ENCODE assay signal across 23 cellular contexts in the genomic region with DNA sequence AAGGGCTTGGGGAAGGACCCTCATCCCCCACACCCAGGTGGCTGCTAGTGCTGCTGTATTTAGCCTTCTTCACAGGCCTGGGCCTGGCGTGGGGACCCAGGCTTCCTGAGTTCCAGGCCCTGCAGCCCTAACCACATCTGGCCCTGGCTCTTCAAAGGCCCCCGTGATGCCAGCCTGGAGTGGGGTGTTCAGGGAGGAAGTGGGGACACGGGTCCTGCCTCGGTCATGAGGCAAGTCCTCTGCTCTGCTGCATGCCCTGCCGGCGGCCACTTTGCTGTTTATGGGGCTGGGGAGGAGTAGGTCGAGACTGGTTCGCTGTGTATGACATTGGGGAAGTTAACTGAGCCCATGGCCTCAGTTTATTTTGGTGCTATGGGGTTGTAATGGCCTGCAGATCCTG. TPM values are rescaled to one million over a fixed set of nuclear protein-coding genes. Genes with fewer than 3 reads are reported as not detected.
"Had no signal": no experiment of that assay in that cellular context is flagged by ENCODE, and none has a peak within 500 bp of the region (broad histone marks: within the 10 kb centered on the region; RNA-seq: fewer than 3 reads in every experiment).

No MANE protein-coding gene starts in this region.

- H3K36me3 ChIP-seq: adrenal gland, breast epithelium, MG63 had no signal

- DNase-seq: activated B cell treated with CpG ODN at 0.5 μM for 24 hours; activated CD4-positive, alpha-beta memory T cell treated with anti-CD3 and anti-CD28 coated beads for 36 hours; activated CD4-positive, alpha-beta T cell treated with anti-CD3 and anti-CD28 coated beads for 1 hour; activated CD4-positive, alpha-beta T cell treated with anti-CD3 and anti-CD28 coated beads, Interleukin-2, amount 10 ng/mL, durations not matched to agents 24 days and 14 days; activated CD8-positive, alpha-beta memory T cell treated with anti-CD3 and anti-CD28 coated beads, Interleukin-2, amount 50 U/mL, for 4 hours; activated naive CD4-positive, alpha-beta T cell treated with anti-CD3 and anti-CD28 coated beads, Interleukin-2, amount 50 U/mL, for 16 hours; activated naive CD8-positive, alpha-beta T cell treated with anti-CD3 and anti-CD28 coated beads, Interleukin-2, amount 10 ng/mL, durations not matched to agents 7 days and 5 days; activated T-cell treated with anti-CD3 and anti-CD28 coated beads, Interleukin-2, amount 50 U/mL, for 72 hours; adrenal gland; anterior cingulate cortex; caudate nucleus; MG63; NCI-H1105; NCI-H1436; NCI-H1694 treated with DMSO at 0.1 percent for 48 hours; NCI-H2081; NCI-H524; PC-9; T-cell; T-helper 2 cell; T1000 had no signal

- H3K27ac Mint-ChIP-seq: activated B cell treated with CpG ODN at 0.5 μM for 24 hours; activated CD4-positive, alpha-beta memory T cell treated with anti-CD3 and anti-CD28 coated beads for 36 hours; activated CD4-positive, alpha-beta T cell treated with anti-CD3 and anti-CD28 coated beads, Interleukin-2, amount 10 ng/mL, durations not matched to agents 24 days and 14 days; activated naive CD8-positive, alpha-beta T cell treated with anti-CD3 and anti-CD28 coated beads, Interleukin-2, amount 10 ng/mL, durations not matched to agents 7 days and 5 days; activated T-cell treated with anti-CD3 and anti-CD28 coated beads, Interleukin-2, amount 50 U/mL, for 72 hours; T-cell had no signal

- H3K4me1 Mint-ChIP-seq: activated B cell treated with CpG ODN at 0.5 μM for 24 hours, T-cell had no signal

- H3K27me3 ChIP-seq: adrenal gland, breast epithelium, MG63 had no signal

- H3K9me3 ChIP-seq: adrenal gland, breast epithelium, MG63 had no signal

- ATAC-seq: activated T-cell treated with anti-CD3 and anti-CD28 coated beads, Interleukin-2, amount 50 U/mL, for 72 hours; T-cell had no signal

- H3K27ac ChIP-seq: adrenal gland, breast epithelium, PC-9, SK-N-MC had no signal

- H3K36me3 Mint-ChIP-seq: activated CD4-positive, alpha-beta memory T cell treated with anti-CD3 and anti-CD28 coated beads for 36 hours; activated naive CD8-positive, alpha-beta T cell treated with anti-CD3 and anti-CD28 coated beads, Interleukin-2, amount 10 ng/mL, durations not matched to agents 7 days and 5 days; T-cell had no signal

- H3K4me3 ChIP-seq: adrenal gland, breast epithelium, MG63, PC-9, SK-N-MC had no signal

- H3K9me3 Mint-ChIP-seq: activated B cell treated with CpG ODN at 0.5 μM for 24 hours; activated CD4-positive, alpha-beta memory T cell treated with anti-CD3 and anti-CD28 coated beads for 36 hours; activated CD4-positive, alpha-beta T cell treated with anti-CD3 and anti-CD28 coated beads, Interleukin-2, amount 10 ng/mL, durations not matched to agents 24 days and 14 days; activated naive CD8-positive, alpha-beta T cell treated with anti-CD3 and anti-CD28 coated beads, Interleukin-2, amount 10 ng/mL, durations not matched to agents 7 days and 5 days; activated T-cell treated with anti-CD3 and anti-CD28 coated beads, Interleukin-2, amount 50 U/mL, for 72 hours; T-cell had no signal

- H3K27me3 Mint-ChIP-seq: activated B cell treated with CpG ODN at 0.5 μM for 24 hours; activated CD4-positive, alpha-beta memory T cell treated with anti-CD3 and anti-CD28 coated beads for 36 hours; activated CD4-positive, alpha-beta T cell treated with anti-CD3 and anti-CD28 coated beads, Interleukin-2, amount 10 ng/mL, durations not matched to agents 24 days and 14 days; activated naive CD8-positive, alpha-beta T cell treated with anti-CD3 and anti-CD28 coated beads, Interleukin-2, amount 10 ng/mL, durations not matched to agents 7 days and 5 days; T-cell had no signal

- H3K4me3 Mint-ChIP-seq: activated B cell treated with CpG ODN at 0.5 μM for 24 hours; activated CD4-positive, alpha-beta memory T cell treated with anti-CD3 and anti-CD28 coated beads for 36 hours; activated CD4-positive, alpha-beta T cell treated with anti-CD3 and anti-CD28 coated beads, Interleukin-2, amount 10 ng/mL, durations not matched to agents 24 days and 14 days; activated naive CD8-positive, alpha-beta T cell treated with anti-CD3 and anti-CD28 coated beads, Interleukin-2, amount 10 ng/mL, durations not matched to agents 7 days and 5 days; activated T-cell treated with anti-CD3 and anti-CD28 coated beads, Interleukin-2, amount 50 U/mL, for 72 hours; T-cell had no signal

RNA-seq across cellular contexts. Expression of gene AQP1, which starts 8.5 kb away (rescaled TPM):
- total RNA-seq: activated CD4-positive, alpha-beta T cell treated with anti-CD3 and anti-CD28 coated beads, Interleukin-2, amount 10 ng/mL, durations not matched to agents 24 days and 14 days had no signal
